17 cellular contexts compared by ENCODE assay signal in the genomic region with DNA sequence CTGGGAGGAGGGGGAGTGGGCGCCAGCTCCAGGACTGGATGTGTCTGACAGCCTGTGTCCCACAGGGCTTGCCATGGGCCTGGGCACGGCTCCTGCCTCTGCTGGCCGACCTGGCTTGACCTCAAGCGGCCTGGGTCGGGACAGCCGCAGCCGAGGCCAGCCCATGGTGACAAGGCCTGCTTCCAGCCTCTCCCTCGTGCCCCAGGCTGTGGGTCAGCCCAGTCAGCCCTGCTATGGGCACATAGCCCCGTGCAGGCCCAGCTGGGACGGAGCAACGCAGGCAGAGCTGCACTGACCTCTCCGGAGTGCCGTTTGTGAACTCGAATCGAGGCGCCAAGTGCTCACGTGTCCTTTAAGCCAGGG. TPM values are rescaled to one million over a fixed set of nuclear protein-coding genes. Genes with fewer than 3 reads are reported as not detected.
DNase-seq lines count a peak whose midpoint lies in the region; ATAC-seq, FAIRE-seq and TF ChIP-seq lines count a peak whose summit lies in the region.
"Had no signal": no experiment of that assay in that cellular context is flagged by ENCODE, and none has a peak within 500 bp of the region (broad histone marks: within the 10 kb centered on the region; RNA-seq: fewer than 3 reads in every experiment).

No MANE protein-coding gene starts in this region.

- in situ Hi-C loops in GM23248 (cut with MboI), result no loop called here
- in situ Hi-C loops in HAP-1 (cut with MboI; ENCODE audit: low sequenced_read_pairs), result no loop called here

- TF ChIP-seq CTCF in body of pancreas (IDR thresholded peaks at IDR 0.05) (no peak), kidney (IDR thresholded peaks at IDR 0.05; ENCODE audit: borderline replicate concordance, extremely low read depth, insufficient read depth) (no peak)

- H3K27ac ChIP-seq in GM23248, result peak overlapping the region; percentile 63
- no peak overlapping the region for H3K27ac ChIP-seq in body of pancreas
- no peak overlapping the region for H3K27ac ChIP-seq in kidney (ENCODE audit: low read depth in 2 of 2, low read length in 2 of 2)

- peaks cover 92% of the 10 kb centered on the region for H3K79me2 ChIP-seq in GM23248 (ENCODE audit: insufficient read depth)

- H3K27me3 ChIP-seq in GM23248 (replicated peaks; ENCODE audit: insufficient read depth), result no peaks in the 10 kb centered on the region
- H3K27me3 ChIP-seq in body of pancreas, result no peaks in the 10 kb centered on the region
- no peaks in the 10 kb centered on the region for H3K27me3 ChIP-seq in skeletal muscle satellite cell (ENCODE audit: control insufficient read depth, insufficient read depth, low read length)
- no peaks in the 10 kb centered on the region for H3K27me3 ChIP-seq in HAP-1 (ENCODE audit: low read depth)
- H3K27me3 ChIP-seq: adrenal gland, uterus had no signal

- no peaks in the 10 kb centered on the region for H3F3A ChIP-seq in GM23248 (ENCODE audit: insufficient read depth)

- TF ChIP-seq POLR2A in body of pancreas (IDR thresholded peaks at IDR 0.05), result no peak

- H3K9me3 ChIP-seq in GM23248 (ENCODE audit: low read depth) (no peaks in the 10 kb centered on the region), body of pancreas (no peaks in the 10 kb centered on the region), kidney (ENCODE audit: control insufficient read depth in 1 of 2, low read length in 2 of 2) (no peaks in the 10 kb centered on the region), skeletal muscle satellite cell (replicated peaks; ENCODE audit: low read length) (no peaks in the 10 kb centered on the region), HAP-1 (no peaks in the 10 kb centered on the region)
- H3K9me3 ChIP-seq: adrenal gland, uterus had no signal

- H3K9ac ChIP-seq in GM23248 (peak overlapping the region; percentile 65), kidney (ENCODE audit: low read length in 2 of 2) (no peak overlapping the region), skeletal muscle satellite cell (ENCODE audit: low read depth, low read length) (peak overlapping the region; percentile 48)

- ATAC-seq in body of pancreas, result peak; percentile 26
- ATAC-seq: stimulated activated memory B cell treated with anti-CD40 and anti-IgM and Interleukin-4, amounts not matched to agents 10 μg/mL and 1 μg/mL and 100 μg/mL, for 72 hours had no signal

- H3K36me3 ChIP-seq in GM23248 (ENCODE audit: low read depth) (no peaks in the 10 kb centered on the region), body of pancreas (replicated peaks in 1 of 2; ENCODE audit: insufficient read depth in 1 of 2, low read depth in 2 of 2) (no peaks in the 10 kb centered on the region), kidney (ENCODE audit: control insufficient read depth in 1 of 2, insufficient read depth in 2 of 2, low read length in 2 of 2) (no peaks in the 10 kb centered on the region), skeletal muscle satellite cell (ENCODE audit: insufficient read depth, low read length) (peaks cover 5% of the 10 kb centered on the region), HAP-1 (replicated peaks) (no peaks in the 10 kb centered on the region)
- H3K36me3 ChIP-seq: adrenal gland, uterus had no signal

- H4K20me1 ChIP-seq in GM23248 (ENCODE audit: insufficient read depth), result no peaks in the 10 kb centered on the region; the same call in 1 of the 2 replicates

- DNase-seq in GM23248 (peak; percentile 63), body of pancreas (no peak), kidney (peak; percentile 89), NCI-H2227 treated with DMSO at 0.1 percent for 48 hours (lab: John Stamatoyannopoulos, UW) (no peak), HAP-1 (ENCODE audit: low spot score in 2 of 2) (no peak), NK-92 (lab: John Stamatoyannopoulos, UW; ENCODE audit: unreplicated experiment) (no peak), MV-4-11 (lab: John Stamatoyannopoulos, UW) (no peak)
- DNase-seq: activated CD4-positive, alpha-beta T cell treated with anti-CD3 and anti-CD28 coated beads, Interleukin-2, amount 50 U/mL, for 4 hours; DND-41; hippocampal formation; naive B cell; NCI-H1436 treated with DMSO at 0.1 percent for 48 hours; NCI-H345 had no signal

- no peaks in the 10 kb centered on the region for H3K9me2 ChIP-seq in GM23248 (ENCODE audit: insufficient read depth)

- no peak overlapping the region for H2AFZ ChIP-seq in GM23248

- no peak overlapping the region for H3K4me3 ChIP-seq in GM23248
- H3K4me3 ChIP-seq in body of pancreas, result no peak overlapping the region
- no peak overlapping the region for H3K4me3 ChIP-seq in kidney (ENCODE audit: low read length in 2 of 2)
- no peak overlapping the region for H3K4me3 ChIP-seq in skeletal muscle satellite cell (ENCODE audit: low read length)
- no peak overlapping the region for H3K4me3 ChIP-seq in HAP-1
- H3K4me3 ChIP-seq: adrenal gland, uterus had no signal

- H3K4me2 ChIP-seq in GM23248 (ENCODE audit: unreplicated experiment), result peak overlapping the region; percentile 21
- H3K4me2 ChIP-seq in skeletal muscle satellite cell (ENCODE audit: low read length), result peak overlapping the region; percentile 59

- no peak for FAIRE-seq in kidney (lab: Jason Lieb, UNC)

- WGBS in GM23248 (ENCODE audit: low coverage in 1 of 2, low lambda C conversion rate in 2 of 2, missing lambda C conversion rate in 2 of 2), 2 experiments, result 13 to 16% methylated on average over 15 to 17 of the region's 17 CpGs
- WGBS in body of pancreas, 2 donors, result 70 to 78% methylated on average over 8 to 17 of the region's 17 CpGs

- intact Hi-C loops in body of pancreas (cut with DNase I), result no loop called here
- intact Hi-C loops in kidney (cut with DNase I), result no loop called here

- H3K4me1 ChIP-seq in GM23248 (ENCODE audit: insufficient read depth) (peaks cover 16% of the 10 kb centered on the region), body of pancreas (no peaks in the 10 kb centered on the region), kidney (ENCODE audit: control insufficient read depth in 1 of 2, insufficient read depth in 1 of 2, low read depth in 1 of 2, low read length in 2 of 2) (peaks cover 0 to 7% of the 10 kb centered on the region in 2 donors), skeletal muscle satellite cell (ENCODE audit: control insufficient read depth, insufficient read depth, low read length) (peaks cover 18% of the 10 kb centered on the region), HAP-1 (no peaks in the 10 kb centered on the region)

RNA-seq across cellular contexts. Expression of gene OSBPL5, which starts 17.9 kb away (rescaled TPM):
- total RNA-seq in GM23248 (2014; rRNA removed; shearing (Covaris generic)), result 47.6 and 57.6 TPM in 2 replicates
- polyA plus RNA-seq in GM23248 (2016; fragmentation: Nextera tagmentation; extraction: Ambion mirVana), result 25.3 and 27.9 TPM in 2 replicates
- total RNA-seq in body of pancreas, result 10 to 100 TPM; 22.3 to 62.0 TPM
- total RNA-seq in kidney, result 63.0 TPM
- 8.5 TPM for polyA plus RNA-seq in kidney (ENCODE audit: insufficient read depth, low read depth, low replicate concordance)
- 35.0 and 37.1 TPM in 2 replicates for total RNA-seq in skeletal muscle satellite cell (2012; rRNA removed)

Comparison
In these comparisons a context has a peak if more than half of its experiments do, and no peak if none do; other contexts are left out.
1. DNase-seq: peak in GM23248 (single experiment) and kidney (single experiment); none in body of pancreas (0 of 4), NCI-H2227 treated with DMSO at 0.1 percent for 48 hours (single experiment), HAP-1 (0 of 2), NK-92 (single experiment) and MV-4-11 (single experiment).
2. H3K9ac ChIP-seq: peak in GM23248 (single experiment) and skeletal muscle satellite cell (single experiment); none in kidney (0 of 2).